9 cellular contexts compared by ENCODE assay signal in the genomic region with DNA sequence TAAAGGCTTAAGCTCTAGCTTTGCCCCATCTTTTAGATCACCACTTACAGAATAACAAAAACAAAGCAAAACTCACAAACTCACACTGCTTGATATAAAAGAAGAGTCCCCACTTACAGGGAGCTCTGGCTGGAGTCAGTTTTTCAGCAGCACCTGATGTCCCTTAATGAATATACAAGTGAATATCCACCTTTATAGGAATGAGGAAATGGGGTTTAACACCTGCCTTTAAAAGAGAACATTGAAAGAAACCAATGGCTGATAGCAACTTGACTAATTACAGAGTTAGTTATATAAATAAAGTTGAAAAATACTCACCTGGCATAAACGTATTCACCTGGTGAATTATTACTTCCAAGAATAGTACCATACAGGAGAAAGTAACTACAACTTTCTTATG. TPM values are rescaled to one million over a fixed set of nuclear protein-coding genes. Genes with fewer than 3 reads are reported as not detected.
"Had no signal": no experiment of that assay in that cellular context is flagged by ENCODE, and none has a peak within 500 bp of the region (broad histone marks: within the 10 kb centered on the region; RNA-seq: fewer than 3 reads in every experiment).

No MANE protein-coding gene starts in this region.

- DNase-seq: GM23248, GOT3, H7, H9, HCEC 1CT, HFFc6 had no signal

- H3K4me3 ChIP-seq: GM23248, GM23338, HAP-1 had no signal

- H3K27ac ChIP-seq: GM23248 had no signal

- ATAC-seq: GM23338, HCT116 had no signal

- H3K36me3 ChIP-seq: HAP-1 had no signal

- H3K9me3 ChIP-seq: HAP-1 had no signal

RNA-seq across cellular contexts. Expression of a gene that starts 50.1 kb away (rescaled TPM):
- total RNA-seq: GM23248, H9 had no signal
